ENCODE assay signal across 11 cellular contexts in genomic region chr19:38695319-38695683, GRCh38. TPM values are rescaled to one million over a fixed set of nuclear protein-coding genes. Genes with fewer than 3 reads are reported as not detected.
DNase-seq lines count a peak whose midpoint lies in the region; ATAC-seq, FAIRE-seq and TF ChIP-seq lines count a peak whose summit lies in the region.
"Had no signal": no experiment of that assay in that cellular context is flagged by ENCODE, and none has a peak within 500 bp of the region (broad histone marks: within the 10 kb centered on the region; RNA-seq: fewer than 3 reads in every experiment).

No MANE protein-coding gene starts in this region.

- DNase-seq in T-helper 1 cell, result no peak
- no peak for DNase-seq in GM12878 (ENCODE audit: low read depth, low spot score)
- DNase-seq in lower lobe of right lung, result no peak
- no peak for DNase-seq in thoracic aorta (ENCODE audit: low spot score)
- no peak for DNase-seq in DMS 273 (lab: John Stamatoyannopoulos, UW; ENCODE audit: unreplicated experiment)
- DNase-seq in occipital lobe (lab: John Stamatoyannopoulos, UW), result no peak
- DNase-seq: NCI-H1930; stimulated activated CD4-positive, alpha-beta T cell treated with anti-CD3 and anti-CD28 coated beads, Interleukin-4, amount 100 ng/mL, for 4 hours had no signal

- H3K4me2 ChIP-seq in GM12878 (ENCODE audit: control insufficient read depth, insufficient read depth), result peak overlapping the region; percentile 59

- H3K27ac ChIP-seq in GM12878 (ENCODE audit: control insufficient read depth, insufficient read depth) (peak overlapping the region; percentile 46; the same call in 1 of the 2 replicates), lower lobe of right lung (peak overlapping the region; percentile 79), thoracic aorta (peak overlapping the region; percentile 97 to 100)

- peaks cover 36% of the 10 kb centered on the region for H3K79me2 ChIP-seq in GM12878 (ENCODE audit: control insufficient read depth, insufficient read depth, low read length)

- peak overlapping the region; percentile 25; the same call in 1 of the 2 replicates for H3K9ac ChIP-seq in GM12878 (ENCODE audit: control insufficient read depth, insufficient read depth, low read length)

- SMC1A ChIA-PET in GM12878 (lab: Charles Lee; ENCODE audit: uncharacterized antibody, unreplicated experiment), result interaction anchor here (1.5 kb wide), 1 partner anchor 39 kb away, joined by 4 read pairs; no protein-coding TSS in a partner anchor

- H3K27ac Mint-ChIP-seq in T-helper 1 cell treated with Interleukin-12 subunit alpha and Interleukin-12 subunit beta and Interleukin-4 antibody, amounts not matched to agents 30 μg/mL and 1 μg/mL, for 36 hours, result peak overlapping the region; percentile 62

- CTCF ChIA-PET in GM12878 (lab: Yijun Ruan, JAX), result no interaction called here

- H2AFZ ChIP-seq in GM12878 (ENCODE audit: control insufficient read depth, low read depth, low read length), result no peak overlapping the region; the same call in 1 of the 2 replicates

- TF ChIP-seq CTCF in GM12878 (IDR thresholded peaks at IDR 0.05 in 2 of 3, conservative IDR thresholded peaks at IDR 0.05 in 1 of 3; ENCODE audit: control insufficient read depth in 2 of 3, extremely low read depth in 1 of 3, insufficient read depth in 1 of 3, low read depth in 3 of 3, low read length in 3 of 3) (no peak), lower lobe of right lung (IDR thresholded peaks at IDR 0.05) (no peak), thoracic aorta (IDR thresholded peaks at IDR 0.05) (no peak)

- peaks cover 67% of the 10 kb centered on the region for H3K4me1 Mint-ChIP-seq in T-helper 1 cell treated with Interleukin-12 subunit alpha and Interleukin-12 subunit beta and Interleukin-4 antibody, amounts not matched to agents 30 μg/mL and 1 μg/mL, for 36 hours (ENCODE audit: low read depth)

- intact Hi-C loops in GM12878 (cut with micrococcal nuclease; ENCODE audit: unreplicated experiment), result no loop called here
- intact Hi-C loops in lower lobe of right lung (cut with DNase I), result no loop called here

- TF ChIP-seq RAD21 in GM12878 (IDR thresholded peaks at IDR 0.05; ENCODE audit: insufficient read depth, low read depth, low read length), result no peak

- H3K36me3 Mint-ChIP-seq in T-helper 1 cell treated with Interleukin-12 subunit alpha and Interleukin-12 subunit beta and Interleukin-4 antibody, amounts not matched to agents 30 μg/mL and 1 μg/mL, for 36 hours (ENCODE audit: low read depth), result peaks cover 8% of the 10 kb centered on the region

- 2% methylated on average over 9 of the region's 9 CpGs for WGBS in GM12878 (ENCODE audit: insufficient coverage, insufficient replicate concordance, low lambda C conversion rate, missing lambda C conversion rate)

- no peak for TF ChIP-seq EP300 in GM12878 (IDR thresholded peaks at IDR 0.05; ENCODE audit: borderline replicate concordance in 1 of 2, control insufficient read depth in 1 of 2, low read depth in 2 of 2, low read length in 2 of 2)

- in situ Hi-C loops in GM12878 (cut with MboI), result no loop called here

- H3K9me3 Mint-ChIP-seq in T-helper 1 cell treated with Interleukin-12 subunit alpha and Interleukin-12 subunit beta and Interleukin-4 antibody, amounts not matched to agents 30 μg/mL and 1 μg/mL, for 36 hours, result no peaks in the 10 kb centered on the region

- H3K27me3 Mint-ChIP-seq in T-helper 1 cell treated with Interleukin-12 subunit alpha and Interleukin-12 subunit beta and Interleukin-4 antibody, amounts not matched to agents 30 μg/mL and 1 μg/mL, for 36 hours (ENCODE audit: low read depth), result no peaks in the 10 kb centered on the region

- 0 out of 2 replicates have a peak, but pooled peaks cover 5% of the 10 kb centered on the region for H4K20me1 ChIP-seq in GM12878 (ENCODE audit: control insufficient read depth, insufficient read depth)

- FAIRE-seq in GM12878 (lab: Jason Lieb, UNC), result no peak
- FAIRE-seq: A204.1 had no signal

- peaks cover 22% of the 10 kb centered on the region in 2 experiments; a peak in 3 of 4 replicates for H3K36me3 ChIP-seq in GM12878 (ENCODE audit: control insufficient read depth in 2 of 2, insufficient read depth in 2 of 2, low read length in 1 of 2)
- peaks cover 33% of the 10 kb centered on the region for H3K36me3 ChIP-seq in lower lobe of right lung
- H3K36me3 ChIP-seq in thoracic aorta, result peaks cover 7% of the 10 kb centered on the region

- ATAC-seq in GM12878, result no peak
- ATAC-seq in lower lobe of right lung, result no peak
- no peak for ATAC-seq in thoracic aorta (ENCODE audit: insufficient number of reproducible peaks, low FRiP score, low read depth)
- ATAC-seq in HG02852 (IDR thresholded peaks at IDR 0.05; ENCODE audit: unreplicated experiment), result no peak

- peaks cover 53% of the 10 kb centered on the region for H3K4me1 ChIP-seq in GM12878 (ENCODE audit: control insufficient read depth, insufficient read depth, low read length)
- H3K4me1 ChIP-seq in lower lobe of right lung, result peaks cover 100% of the 10 kb centered on the region
- peaks cover 74 to 96% of the 10 kb centered on the region in 2 donors for H3K4me1 ChIP-seq in thoracic aorta (ENCODE audit: control insufficient read depth in 1 of 2, low read depth in 2 of 2)

- no peaks in the 10 kb centered on the region for H3K27me3 ChIP-seq in GM12878 (replicated peaks in 1 of 2; ENCODE audit: control insufficient read depth in 2 of 2, insufficient read depth in 2 of 2, low read length in 1 of 2)
- H3K27me3 ChIP-seq in lower lobe of right lung (ENCODE audit: low read depth), result no peaks in the 10 kb centered on the region
- no peaks in the 10 kb centered on the region for H3K27me3 ChIP-seq in thoracic aorta (replicated peaks; ENCODE audit: insufficient read depth)

- TF ChIP-seq POLR2A in GM12878 (IDR thresholded peaks at IDR 0.05; ENCODE audit: low read depth, low read length), result no peak

- POLR2A ChIA-PET in GM12878 (lab: Charles Lee), result no interaction called here

- BruUV-seq in GM12878 (replicated peaks; lab: Mats Ljungman, UMichigan), result no TSS peak

- no peaks in the 10 kb centered on the region for H3K9me3 ChIP-seq in GM12878 (replicated peaks; ENCODE audit: control insufficient read depth, insufficient read depth, low read length)
- no peaks in the 10 kb centered on the region for H3K9me3 ChIP-seq in lower lobe of right lung
- no peaks in the 10 kb centered on the region for H3K9me3 ChIP-seq in thoracic aorta

- no peak overlapping the region for H3K4me3 Mint-ChIP-seq in T-helper 1 cell treated with Interleukin-12 subunit alpha and Interleukin-12 subunit beta and Interleukin-4 antibody, amounts not matched to agents 30 μg/mL and 1 μg/mL, for 36 hours

- H3K4me3 ChIP-seq in GM12878, result no peak overlapping the region
- H3K4me3 ChIP-seq in lower lobe of right lung, result peak overlapping the region; percentile 22
- peak overlapping the region; percentile 47 for H3K4me3 ChIP-seq in thoracic aorta

- RAD21 ChIA-PET in GM12878 (lab: Charles Lee; ENCODE audit: unreplicated experiment), result no interaction called here

TF ChIP-seq in GM12878, 131 proteins besides CTCF, POLR2A, EP300 and RAD21 (continues in another document):
- no peak for TF ChIP-seq ZSCAN29 (IDR thresholded peaks at IDR 0.05)
- TF ChIP-seq HCFC1 (IDR thresholded peaks at IDR 0.05; ENCODE audit: low read length), result no peak
- no peak for TF ChIP-seq MYC (IDR thresholded peaks at IDR 0.05; ENCODE audit: insufficient read depth, insufficient read length, insufficient replicate concordance, low read length, severe bottlenecking)

RNA-seq across cellular contexts. Expression of gene ACTN4, which starts 47.9 kb away (rescaled TPM):
- 94.9 and 116 TPM in 2 replicates for total RNA-seq in GM12878 (2013; cell fraction: nucleolus; rRNA removed)
- total RNA-seq in GM12878 (2014; rRNA removed) (131 and 173 TPM in 2 replicates), GM12878 (2014; rRNA removed; fragmentation: Illumina TruSeq; extraction: Trizol) (26.9 and 30.4 TPM in 2 replicates), GM12878 (2021) (278 and 293 TPM in 2 replicates), lower lobe of right lung (454 TPM), thoracic aorta (1,000 to 10,000 TPM in 1 of 2 donors, 100 to 1,000 TPM in 1; 668 to 1,387 TPM), occipital lobe (53.2 TPM)
- polyA plus RNA-seq in GM12878 (2011; ENCODE audit: low read depth), result 84.3 TPM
- polyA plus RNA-seq in GM12878 (2011; rRNA removed) (40.0 and 127 TPM in 2 replicates), GM12878 (2014; fragmentation: Illumina TruSeq; extraction: Trizol) (99.2 and 135 TPM in 2 replicates), GM12878 (2014; fragmentation: Nextera tagmentation; extraction: Ambion mirVana) (1 to 10 TPM; 2.4 to 6.7 TPM), GM12878 (2014; rRNA removed) (123 and 187 TPM in 2 replicates), GM12878 (2016; fragmentation: Nextera tagmentation; extraction: Ambion mirVana) (10 to 100 TPM; 37.9 to 45.7 TPM)
- polyA plus RNA-seq in GM12878 (2011; cell fraction: cytosol; rRNA removed), result 71.1 and 76.5 TPM in 2 replicates
- polyA plus RNA-seq in GM12878 (2011; cell fraction: nucleus; rRNA removed), result 300 and 637 TPM in 2 replicates
- 113 and 154 TPM in 2 replicates for polyA plus RNA-seq in GM12878 (2012)
- polyA minus RNA-seq in GM12878 (2011; rRNA and poly(A)+ RNA removed), result 59.8 and 89.6 TPM in 2 replicates
- 39.3 and 47.6 TPM in 2 replicates for polyA minus RNA-seq in GM12878 (2011; cell fraction: cytosol; rRNA and poly(A)+ RNA removed)
- 27.4 and 67.4 TPM in 2 replicates for polyA minus RNA-seq in GM12878 (2011; cell fraction: nucleus; rRNA and poly(A)+ RNA removed)

RNA-seq across cellular contexts. Expression of gene CAPN12, which starts 49.0 kb away (rescaled TPM):
- total RNA-seq in GM12878 (2013; cell fraction: nucleolus; rRNA removed), result 9.3 and 10.9 TPM in 2 replicates
- total RNA-seq in GM12878 (2014; rRNA removed) (2.8 and 4.1 TPM in 2 replicates), GM12878 (2014; rRNA removed; fragmentation: Illumina TruSeq; extraction: Trizol) (1.5 and 1.7 TPM in 2 replicates), GM12878 (2021) (3.0 and 5.1 TPM in 2 replicates), lower lobe of right lung (18.2 TPM), thoracic aorta (1 to 10 TPM in 1 of 2 donors, under 1 TPM in 1; 0.81 to 2.1 TPM), occipital lobe (not detected)
- polyA plus RNA-seq in GM12878 (2011; ENCODE audit: low read depth), result 4.9 TPM
- polyA plus RNA-seq in GM12878 (2011; rRNA removed) (1.7 and 2.0 TPM in 2 replicates), GM12878 (2014; fragmentation: Illumina TruSeq; extraction: Trizol) (2.7 and 3.1 TPM in 2 replicates), GM12878 (2014; fragmentation: Nextera tagmentation; extraction: Ambion mirVana) (1 to 10 TPM; 1.2 to 2.0 TPM), GM12878 (2014; rRNA removed) (4.6 and 7.3 TPM in 2 replicates), GM12878 (2016; fragmentation: Nextera tagmentation; extraction: Ambion mirVana) (1 to 10 TPM in 1 of 2 experiments, under 1 TPM in 1; 0.64 to 1.9 TPM)
- polyA plus RNA-seq in GM12878 (2011; cell fraction: cytosol; rRNA removed), result 2.8 and 3.4 TPM in 2 replicates
- 29.8 and 48.9 TPM in 2 replicates for polyA plus RNA-seq in GM12878 (2011; cell fraction: nucleus; rRNA removed)
- 8.1 and 12.4 TPM in 2 replicates for polyA plus RNA-seq in GM12878 (2012)
- 0.51 and 0.62 TPM in 2 replicates for polyA minus RNA-seq in GM12878 (2011; rRNA and poly(A)+ RNA removed)
- polyA minus RNA-seq in GM12878 (2011; cell fraction: cytosol; rRNA and poly(A)+ RNA removed), result not detected in 2 replicates
- 1.7 TPM in 2 replicates for polyA minus RNA-seq in GM12878 (2011; cell fraction: nucleus; rRNA and poly(A)+ RNA removed)

Comparison
In these comparisons a context has a peak if more than half of its experiments do, and no peak if none do; other contexts are left out.
1. H3K27ac ChIP-seq: peak in every context shown above with its lines; median percentile 98 in thoracic aorta; 79 in lower lobe of right lung; 46 in GM12878.